Comparison of ENCODE assay signal across 14 cellular contexts in the genomic region with DNA sequence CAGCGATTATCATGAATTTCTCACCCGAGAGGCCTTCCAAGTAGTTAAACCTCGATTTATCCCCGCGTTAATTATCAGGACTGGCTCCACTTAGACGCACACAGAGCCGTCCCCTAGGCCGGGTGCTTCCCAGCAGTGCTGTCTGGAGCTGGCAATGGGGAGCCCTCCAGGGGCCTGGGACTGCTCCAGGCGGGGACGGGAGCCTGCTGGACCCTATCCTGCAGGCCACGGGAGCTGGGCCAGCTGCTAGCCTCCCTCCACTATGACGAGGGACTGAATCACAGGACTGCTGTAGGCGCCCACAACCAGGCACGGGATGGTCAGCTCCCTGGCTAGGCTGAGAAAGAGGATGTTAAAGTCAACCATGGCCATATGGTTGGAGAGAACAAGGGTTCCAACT.
DNase-seq lines count a peak whose midpoint lies in the region; ATAC-seq, FAIRE-seq and TF ChIP-seq lines count a peak whose summit lies in the region.
"Had no signal": no experiment of that assay in that cellular context is flagged by ENCODE, and none has a peak within 500 bp of the region (broad histone marks: within the 10 kb centered on the region; RNA-seq: fewer than 3 reads in every experiment).

No MANE protein-coding gene starts in this region.

- DNase-seq in GM03348 (ENCODE audit: low spot score), result peak; percentile 95
- peak; percentile 94 for DNase-seq in astrocyte (ENCODE audit: low read depth)
- peak; percentile 58 for DNase-seq in left ventricle myocardium superior
- no peak for DNase-seq in stimulated activated effector memory CD8-positive, alpha-beta T cell treated with anti-CD3 and anti-CD28 coated beads, Interleukin-12 subunit alpha, Interleukin-12 subunit beta, amount 100 ng/mL, for 72 hours (ENCODE audit: low spot score in 2 of 2)
- no peak for DNase-seq in NOMO-1 treated with dmso at 0.1 percent for 144 hours (lab: John Stamatoyannopoulos, UW; ENCODE audit: unreplicated experiment)
- DNase-seq in HK-2 (ENCODE audit: unreplicated experiment), result no peak
- DNase-seq in left colon, result no peak
- DNase-seq: activated T-cell treated with anti-CD3 and anti-CD28 coated beads, Interleukin-2, amount 50 U/mL, for 4 hours; DND-41; natural killer cell; stimulated activated CD4-positive, alpha-beta T cell treated with anti-CD3 and anti-CD28 coated beads, Interleukin-4, amount 100 ng/mL, for 24 hours had no signal

- no peak for TF ChIP-seq CTCF in astrocyte (IDR thresholded peaks at IDR 0.05; ENCODE audit: insufficient read depth, low read depth, low read length)

- no peaks in the 10 kb centered on the region for H3K27me3 ChIP-seq in astrocyte (ENCODE audit: insufficient read depth, low read length)

- FAIRE-seq in astrocyte (lab: Jason Lieb, UNC), result no peak

- H3K4me3 Mint-ChIP-seq in astrocyte (ENCODE audit: unreplicated experiment), result no peak overlapping the region
- no peak overlapping the region for H3K4me3 Mint-ChIP-seq in stimulated activated effector memory CD8-positive, alpha-beta T cell treated with anti-CD3 and anti-CD28 coated beads, Interleukin-12 subunit alpha, Interleukin-12 subunit beta, amount 100 ng/mL, for 72 hours
- H3K4me3 Mint-ChIP-seq: activated T-cell treated with anti-CD3 and anti-CD28 coated beads, Interleukin-2, amount 50 U/mL, for 4 hours; natural killer cell had no signal

- H3K4me1 Mint-ChIP-seq in astrocyte (ENCODE audit: low read depth, unreplicated experiment), result peaks cover 7% of the 10 kb centered on the region
- peaks cover 20% of the 10 kb centered on the region for H3K4me1 Mint-ChIP-seq in stimulated activated effector memory CD8-positive, alpha-beta T cell treated with anti-CD3 and anti-CD28 coated beads, Interleukin-12 subunit alpha, Interleukin-12 subunit beta, amount 100 ng/mL, for 72 hours

- H3K4me1 ChIP-seq in astrocyte (ENCODE audit: insufficient read depth, low read length), result peaks cover 20% of the 10 kb centered on the region

- intact Hi-C loops in left ventricle myocardium superior (cut with micrococcal nuclease), result no loop called here
- intact Hi-C loops in left colon (cut with DNase I, micrococcal nuclease), result no loop called here

- peak overlapping the region; percentile 49 for H3K9ac ChIP-seq in astrocyte (ENCODE audit: low read length)

- H3K4me2 ChIP-seq in astrocyte (ENCODE audit: low read length), result peak overlapping the region; percentile 31

- no peak overlapping the region for H3K27ac Mint-ChIP-seq in astrocyte (ENCODE audit: unreplicated experiment)
- peak overlapping the region; percentile 43 for H3K27ac Mint-ChIP-seq in stimulated activated effector memory CD8-positive, alpha-beta T cell treated with anti-CD3 and anti-CD28 coated beads, Interleukin-12 subunit alpha, Interleukin-12 subunit beta, amount 100 ng/mL, for 72 hours

- H3K9me3 ChIP-seq in astrocyte (ENCODE audit: insufficient read depth, low read depth, low read length), result no peaks in the 10 kb centered on the region

- H3K4me3 ChIP-seq in astrocyte (ENCODE audit: insufficient read depth, low read depth, low read length), result no peak overlapping the region
- H3K4me3 ChIP-seq: coronary artery had no signal

- H3K27me3 Mint-ChIP-seq in astrocyte (ENCODE audit: low read depth, unreplicated experiment), result no peaks in the 10 kb centered on the region

- H4K20me1 ChIP-seq in astrocyte (ENCODE audit: insufficient read depth, low read length), result no peaks in the 10 kb centered on the region

- no peaks in the 10 kb centered on the region for H3K79me2 ChIP-seq in astrocyte (ENCODE audit: insufficient read depth, low read length)

- peaks cover 1% of the 10 kb centered on the region for H3K36me3 Mint-ChIP-seq in astrocyte (ENCODE audit: low read depth, unreplicated experiment)
- H3K36me3 Mint-ChIP-seq in stimulated activated effector memory CD8-positive, alpha-beta T cell treated with anti-CD3 and anti-CD28 coated beads, Interleukin-12 subunit alpha, Interleukin-12 subunit beta, amount 100 ng/mL, for 72 hours, result no peaks in the 10 kb centered on the region
- H3K36me3 Mint-ChIP-seq: natural killer cell had no signal

- peak overlapping the region; percentile 69 for H3K27ac ChIP-seq in astrocyte (ENCODE audit: low read depth, low read length)
- H3K27ac ChIP-seq: coronary artery had no signal

- H3K36me3 ChIP-seq in astrocyte (ENCODE audit: insufficient read depth, low read length), result no peaks in the 10 kb centered on the region

- peaks cover 1% of the 10 kb centered on the region for H3K9me3 Mint-ChIP-seq in astrocyte (ENCODE audit: unreplicated experiment)
- H3K9me3 Mint-ChIP-seq in stimulated activated effector memory CD8-positive, alpha-beta T cell treated with anti-CD3 and anti-CD28 coated beads, Interleukin-12 subunit alpha, Interleukin-12 subunit beta, amount 100 ng/mL, for 72 hours, result no peaks in the 10 kb centered on the region
- H3K9me3 Mint-ChIP-seq: activated T-cell treated with anti-CD3 and anti-CD28 coated beads, Interleukin-2, amount 50 U/mL, for 4 hours; natural killer cell had no signal

- ATAC-seq in left ventricle myocardium superior (no peak), HG03135 (IDR thresholded peaks at IDR 0.05; ENCODE audit: unreplicated experiment) (no peak), left colon (no peak)
- ATAC-seq in stimulated activated effector memory CD8-positive, alpha-beta T cell treated with anti-CD3 and anti-CD28 coated beads, Interleukin-12 subunit alpha, Interleukin-12 subunit beta, amount 100 ng/mL, for 72 hours, result no peak
- ATAC-seq: activated T-cell treated with anti-CD3 and anti-CD28 coated beads, Interleukin-2, amount 50 U/mL, for 4 hours; HCT116 had no signal

- no peak overlapping the region for H2AFZ ChIP-seq in astrocyte (ENCODE audit: low read depth, low read length)

Comparison
In these comparisons a context has a peak if more than half of its experiments do, and no peak if none do; other contexts are left out.
1. DNase-seq: peak in GM03348 (single experiment), astrocyte (single experiment) and left ventricle myocardium superior (single experiment); none in stimulated activated effector memory CD8-positive, alpha-beta T cell treated with anti-CD3 and anti-CD28 coated beads, Interleukin-12 subunit alpha, Interleukin-12 subunit beta, amount 100 ng/mL, for 72 hours (0 of 2), NOMO-1 treated with dmso at 0.1 percent for 144 hours (single experiment), HK-2 (single experiment) and left colon (0 of 2).